8 cellular contexts compared by ENCODE assay signal in genomic region chr6:54690596-54690995, GRCh38.
"Had no signal": no experiment of that assay in that cellular context is flagged by ENCODE, and none has a peak within 500 bp of the region (broad histone marks: within the 10 kb centered on the region; RNA-seq: fewer than 3 reads in every experiment).

No MANE protein-coding gene starts in this region.

- H3K4me3 ChIP-seq: GM23248, K562 had no signal

- ATAC-seq: K562 had no signal

- H2AFZ ChIP-seq: GM23248 had no signal

- H3K9ac ChIP-seq: GM23248 had no signal

- H3K27ac ChIP-seq: GM23248 had no signal

- FAIRE-seq: HTR-8/SVneo, K562 had no signal

- DNase-seq: GM23248, GOT3, H9, HCEC 1CT, IMR-90, KG1 had no signal
